In genomic region chr18:23020555-23021294, GRCh38 we compare ENCODE assay signal across 19 cellular contexts.
DNase-seq lines count a peak whose midpoint lies in the region; ATAC-seq and TF ChIP-seq lines count a peak whose summit lies in the region.
"Had no signal": no experiment of that assay in that cellular context is flagged by ENCODE, and none has a peak within 500 bp of the region (broad histone marks: within the 10 kb centered on the region; RNA-seq: fewer than 3 reads in every experiment).

No MANE protein-coding gene starts in this region.

- H3K36me3 ChIP-seq in KMS-11 (ENCODE audit: insufficient read depth) (peaks cover 4% of the 10 kb centered on the region; the same call in 1 of the 2 replicates), neural progenitor cell (peaks cover 21% of the 10 kb centered on the region)
- H3K36me3 ChIP-seq: uterus had no signal

- no peaks in the 10 kb centered on the region for H4K20me1 ChIP-seq in KMS-11 (ENCODE audit: insufficient read depth)
- no peaks in the 10 kb centered on the region for H4K20me1 ChIP-seq in neural progenitor cell (ENCODE audit: low read depth)

- POLR2A ChIA-PET in activated naive CD8-positive, alpha-beta T cell treated with anti-CD3 and anti-CD28 coated beads, Interleukin-2, amount 10 ng/mL, durations not matched to agents 7 days and 5 days (lab: Charles Lee), result interaction anchor here (0.7 kb wide), 1 partner anchor 16 kb away, joined by 3 read pairs; no protein-coding TSS in a partner anchor

- H3K4me1 ChIP-seq in KMS-11 (ENCODE audit: low read depth, poor library complexity, severe bottlenecking), result peaks cover 22% of the 10 kb centered on the region
- H3K4me1 ChIP-seq in neural progenitor cell, result no peaks in the 10 kb centered on the region
- H3K4me1 ChIP-seq: psoas muscle, SJCRH30, stomach, uterus had no signal

- H3K4me2 ChIP-seq in KMS-11 (peak overlapping the region; percentile 43; the same call in 1 of the 2 replicates), neural progenitor cell (no peak overlapping the region)

- ATAC-seq in activated naive CD8-positive, alpha-beta T cell treated with anti-CD3 and anti-CD28 coated beads, Interleukin-2, amount 10 ng/mL, durations not matched to agents 7 days and 5 days (ENCODE audit: low read depth), result peak; percentile 47
- ATAC-seq: left cardiac atrium, psoas muscle had no signal

- peaks cover 9% of the 10 kb centered on the region for H3F3A ChIP-seq in neural progenitor cell (ENCODE audit: low read depth)

- no peaks in the 10 kb centered on the region for H3K9me3 ChIP-seq in neural progenitor cell (ENCODE audit: low read depth)
- H3K9me3 ChIP-seq: psoas muscle, SJCRH30, stomach, uterus had no signal

- no peaks in the 10 kb centered on the region for H3K79me2 ChIP-seq in KMS-11 (ENCODE audit: insufficient read depth, low read depth)
- no peaks in the 10 kb centered on the region for H3K79me2 ChIP-seq in neural progenitor cell (ENCODE audit: low read depth)

- no peaks in the 10 kb centered on the region for H3K27me3 ChIP-seq in KMS-11 (ENCODE audit: insufficient read depth, low read depth)
- no peaks in the 10 kb centered on the region for H3K27me3 ChIP-seq in neural progenitor cell
- H3K27me3 ChIP-seq: SJCRH30, stomach, uterus had no signal

- H3K9me3 Mint-ChIP-seq in activated T-cell treated with anti-CD3 and anti-CD28 coated beads, Interleukin-2, amount 50 U/mL, for 24 hours, result no peaks in the 10 kb centered on the region
- no peaks in the 10 kb centered on the region for H3K9me3 Mint-ChIP-seq in activated naive CD8-positive, alpha-beta T cell treated with anti-CD3 and anti-CD28 coated beads, Interleukin-2, amount 10 ng/mL, durations not matched to agents 7 days and 5 days
- no peaks in the 10 kb centered on the region for H3K9me3 Mint-ChIP-seq in neural progenitor cell

- peaks cover 13% of the 10 kb centered on the region for H3K4me1 Mint-ChIP-seq in activated T-cell treated with anti-CD3 and anti-CD28 coated beads, Interleukin-2, amount 50 U/mL, for 24 hours (ENCODE audit: low read depth)
- H3K4me1 Mint-ChIP-seq in activated naive CD8-positive, alpha-beta T cell treated with anti-CD3 and anti-CD28 coated beads, Interleukin-2, amount 10 ng/mL, durations not matched to agents 7 days and 5 days, result peaks cover 10% of the 10 kb centered on the region
- H3K4me1 Mint-ChIP-seq in neural progenitor cell, result no peaks in the 10 kb centered on the region

- peaks cover 72% of the 10 kb centered on the region for H3K36me3 Mint-ChIP-seq in activated T-cell treated with anti-CD3 and anti-CD28 coated beads, Interleukin-2, amount 50 U/mL, for 24 hours (ENCODE audit: low read depth)
- H3K36me3 Mint-ChIP-seq in activated naive CD8-positive, alpha-beta T cell treated with anti-CD3 and anti-CD28 coated beads, Interleukin-2, amount 10 ng/mL, durations not matched to agents 7 days and 5 days, result peaks cover 24% of the 10 kb centered on the region
- H3K36me3 Mint-ChIP-seq in neural progenitor cell, result peaks cover 23% of the 10 kb centered on the region

- no peak overlapping the region for H2AFZ ChIP-seq in KMS-11 (ENCODE audit: low read depth)
- no peak overlapping the region for H2AFZ ChIP-seq in neural progenitor cell (replicated peaks)

- peak overlapping the region; percentile 45 for H3K4me3 Mint-ChIP-seq in activated T-cell treated with anti-CD3 and anti-CD28 coated beads, Interleukin-2, amount 50 U/mL, for 24 hours
- peak overlapping the region; percentile 74 for H3K4me3 Mint-ChIP-seq in activated naive CD8-positive, alpha-beta T cell treated with anti-CD3 and anti-CD28 coated beads, Interleukin-2, amount 10 ng/mL, durations not matched to agents 7 days and 5 days
- H3K4me3 Mint-ChIP-seq in neural progenitor cell, result no peak overlapping the region

- peak overlapping the region; percentile 3; the same call in 1 of the 2 replicates for H3K27ac ChIP-seq in KMS-11
- H3K27ac ChIP-seq in neural progenitor cell, result peak overlapping the region; percentile 25
- H3K27ac ChIP-seq: psoas muscle, SJCRH30, stomach, uterus had no signal

- peak overlapping the region; percentile 75 for H3K27ac Mint-ChIP-seq in activated T-cell treated with anti-CD3 and anti-CD28 coated beads, Interleukin-2, amount 50 U/mL, for 24 hours
- peak overlapping the region; percentile 75 for H3K27ac Mint-ChIP-seq in activated naive CD8-positive, alpha-beta T cell treated with anti-CD3 and anti-CD28 coated beads, Interleukin-2, amount 10 ng/mL, durations not matched to agents 7 days and 5 days
- H3K27ac Mint-ChIP-seq in neural progenitor cell, result no peak overlapping the region

- no peaks in the 10 kb centered on the region for H3K27me3 Mint-ChIP-seq in activated T-cell treated with anti-CD3 and anti-CD28 coated beads, Interleukin-2, amount 50 U/mL, for 24 hours
- no peaks in the 10 kb centered on the region for H3K27me3 Mint-ChIP-seq in activated naive CD8-positive, alpha-beta T cell treated with anti-CD3 and anti-CD28 coated beads, Interleukin-2, amount 10 ng/mL, durations not matched to agents 7 days and 5 days
- peaks cover 2% of the 10 kb centered on the region for H3K27me3 Mint-ChIP-seq in neural progenitor cell (ENCODE audit: insufficient read depth, low read depth)

- no peak for DNase-seq in activated T-cell treated with anti-CD3 and anti-CD28 coated beads, Interleukin-2, amount 50 U/mL, for 24 hours
- no peak for DNase-seq in activated T-cell treated with anti-CD3 and anti-CD28 coated beads, Interleukin-2, amount 50 U/mL, for 1 hour
- no peak for DNase-seq in activated naive CD8-positive, alpha-beta T cell treated with anti-CD3 and anti-CD28 coated beads, Interleukin-2, amount 10 ng/mL, durations not matched to agents 7 days and 5 days
- DNase-seq in neural progenitor cell (ENCODE audit: low spot score) (no peak), ecto neural progenitor cell (ENCODE audit: low spot score) (no peak), NCI-H1092 (lab: John Stamatoyannopoulos, UW) (no peak), NCI-H226 (no peak)
- DNase-seq: activated CD4-positive, alpha-beta T cell treated with anti-CD3 and anti-CD28 coated beads, Interleukin-2, amount 50 U/mL, for 48 hours; COR-L47; effector memory CD4-positive, alpha-beta T cell; KG1; left cardiac atrium; NCI-H1417 treated with DMSO at 0.1 percent for 48 hours; psoas muscle; SJCRH30; stomach; T1000; uterus had no signal

- H3K9ac ChIP-seq in KMS-11, result 0 out of 2 replicates have a peak overlapping the region, but pooled peaks have one; percentile 0
- no peak overlapping the region for H3K9ac ChIP-seq in neural progenitor cell

- TF ChIP-seq CTCF in KMS-11 (conservative IDR thresholded peaks at IDR 0.05; ENCODE audit: low read depth, low read length), result no peak
- TF ChIP-seq CTCF in neural progenitor cell (IDR thresholded peaks at IDR 0.05), result no peak

- H3K4me3 ChIP-seq in KMS-11 (IDR thresholded peaks at IDR 0.05; ENCODE audit: insufficient read depth, low read depth, low read length) (no peak overlapping the region), neural progenitor cell (no peak overlapping the region)
- H3K4me3 ChIP-seq: psoas muscle, SJCRH30, stomach, uterus had no signal
